In the genomic region with DNA sequence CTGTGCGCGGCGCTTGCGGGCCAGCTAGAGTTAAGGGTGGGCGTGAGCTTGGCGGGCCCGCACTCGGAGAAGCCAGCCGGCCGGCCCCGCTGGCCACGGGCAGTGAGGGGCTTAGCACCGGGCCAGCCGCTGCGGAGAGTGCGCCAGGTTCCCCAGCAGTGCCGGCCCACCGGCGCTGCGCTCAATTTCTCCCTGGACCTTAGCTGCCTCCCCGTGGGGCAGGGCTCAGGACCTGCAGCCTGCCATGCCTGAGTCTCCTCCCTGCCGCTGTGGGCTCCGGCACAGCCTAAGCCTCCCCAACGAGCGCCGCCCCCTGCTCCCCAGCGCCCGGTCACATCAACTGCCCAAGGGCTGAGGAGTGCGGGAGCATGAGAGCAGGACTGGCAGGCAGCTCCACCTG, we compare ENCODE assay signal across 28 cellular contexts. TPM values are rescaled to one million over a fixed set of nuclear protein-coding genes. Genes with fewer than 3 reads are reported as not detected.
"Had no signal": no experiment of that assay in that cellular context is flagged by ENCODE, and none has a peak within 500 bp of the region (broad histone marks: within the 10 kb centered on the region; RNA-seq: fewer than 3 reads in every experiment).

No MANE protein-coding gene starts in this region.

- H3K36me3 Mint-ChIP-seq: activated CD8-positive, alpha-beta memory T cell treated with anti-CD3 and anti-CD28 coated beads, Interleukin-2, amount 10 ng/mL, durations not matched to agents 7 days and 5 days; activated naive CD4-positive, alpha-beta T cell treated with anti-CD3 and anti-CD28 coated beads, Interleukin-2, amount 50 U/mL, for 72 hours; brain had no signal

- H3K27me3 ChIP-seq: ascending aorta, Peyer's patch had no signal

- DNase-seq: activated CD4-positive, alpha-beta T cell treated with anti-CD3 and anti-CD28 coated beads for 48 hours; activated CD4-positive, alpha-beta T cell treated with anti-CD3 and anti-CD28 coated beads, Interleukin-2, amount 50 U/mL, for 4 hours; activated CD8-positive, alpha-beta memory T cell treated with anti-CD3 and anti-CD28 coated beads, Interleukin-2, amount 10 ng/mL, durations not matched to agents 7 days and 5 days; activated effector memory CD4-positive, alpha-beta T cell treated with anti-CD3 and anti-CD28 coated beads, Interleukin-2, amount 50 U/mL, for 16 hours; activated naive CD4-positive, alpha-beta T cell treated with Interleukin-2 at 50 U/mL for 16 hours; activated naive CD8-positive, alpha-beta T cell treated with anti-CD3 and anti-CD28 coated beads, Interleukin-2, amount 50 U/mL, for 24 hours; activated T-cell treated with anti-CD3 and anti-CD28 coated beads, Interleukin-2, amount 50 U/mL, for 24 hours; amniotic stem cell; Karpas-422; MM.1S; NCI-H1105; NCI-H1436; NCI-H187; NCI-H2081; NCI-H446 treated with DMSO at 0.1 percent for 48 hours; NCI-H526; Peyer's patch; SHP77; SW 1271 had no signal

- H3K27ac ChIP-seq: ascending aorta, Peyer's patch, RWPE1, SJSA1 had no signal

- H3K27me3 Mint-ChIP-seq: activated naive CD8-positive, alpha-beta T cell treated with anti-CD3 and anti-CD28 coated beads, Interleukin-2, amount 50 U/mL, for 24 hours had no signal

- H3K9me3 Mint-ChIP-seq: activated naive CD4-positive, alpha-beta T cell treated with anti-CD3 and anti-CD28 coated beads, Interleukin-2, amount 50 U/mL, for 72 hours; activated naive CD8-positive, alpha-beta T cell treated with anti-CD3 and anti-CD28 coated beads, Interleukin-2, amount 50 U/mL, for 24 hours; activated T-cell treated with anti-CD3 and anti-CD28 coated beads, Interleukin-2, amount 50 U/mL, for 24 hours; brain; central memory CD8-positive, alpha-beta T cell had no signal

- H3K4me1 Mint-ChIP-seq: central memory CD8-positive, alpha-beta T cell had no signal

- H3K4me1 ChIP-seq: SJSA1 had no signal

- H3K4me3 Mint-ChIP-seq: activated CD8-positive, alpha-beta memory T cell treated with anti-CD3 and anti-CD28 coated beads, Interleukin-2, amount 10 ng/mL, durations not matched to agents 7 days and 5 days; activated naive CD8-positive, alpha-beta T cell treated with anti-CD3 and anti-CD28 coated beads, Interleukin-2, amount 50 U/mL, for 24 hours; activated T-cell treated with anti-CD3 and anti-CD28 coated beads, Interleukin-2, amount 50 U/mL, for 24 hours; brain; central memory CD8-positive, alpha-beta T cell had no signal

- H3K27ac Mint-ChIP-seq: activated CD8-positive, alpha-beta memory T cell treated with anti-CD3 and anti-CD28 coated beads, Interleukin-2, amount 10 ng/mL, durations not matched to agents 7 days and 5 days; activated naive CD4-positive, alpha-beta T cell treated with anti-CD3 and anti-CD28 coated beads, Interleukin-2, amount 50 U/mL, for 72 hours; activated naive CD8-positive, alpha-beta T cell treated with anti-CD3 and anti-CD28 coated beads, Interleukin-2, amount 50 U/mL, for 24 hours; activated T-cell treated with anti-CD3 and anti-CD28 coated beads, Interleukin-2, amount 50 U/mL, for 24 hours; brain had no signal

- H3K36me3 ChIP-seq: ascending aorta, Peyer's patch, SJSA1 had no signal

- ATAC-seq: activated CD4-positive, CD25-positive, alpha-beta regulatory T cell treated with anti-CD3 and anti-CD28 coated beads, Interleukin-2, amount 50 U/mL, for 24 hours; activated CD8-positive, alpha-beta memory T cell treated with anti-CD3 and anti-CD28 coated beads, Interleukin-2, amount 10 ng/mL, durations not matched to agents 7 days and 5 days; activated naive CD4-positive, alpha-beta T cell treated with anti-CD3 and anti-CD28 coated beads, Interleukin-2, amount 50 U/mL, for 72 hours; activated naive CD8-positive, alpha-beta T cell treated with anti-CD3 and anti-CD28 coated beads, Interleukin-2, amount 50 U/mL, for 24 hours; SK-N-SH treated with all-trans-retinoic acid at 6 μM for 48 hours had no signal

- H3K4me3 ChIP-seq: ascending aorta, Peyer's patch, SJSA1 had no signal

- H3K9me3 ChIP-seq: ascending aorta, Peyer's patch, SJSA1 had no signal

RNA-seq across cellular contexts. Expression of gene GAL3ST1, which starts 22.4 kb away (rescaled TPM):
- total RNA-seq: activated CD8-positive, alpha-beta memory T cell treated with anti-CD3 and anti-CD28 coated beads, Interleukin-2, amount 10 ng/mL, durations not matched to agents 7 days and 5 days; ascending aorta; SJSA1; T-helper 1 cell treated with Interleukin-12 subunit alpha and Interleukin-12 subunit beta and Interleukin-4 antibody, amounts not matched to agents 30 ng/mL and 1 ng/mL, for 36 hours had no signal

RNA-seq across cellular contexts. Expression of gene SEC14L6, which starts 50.3 kb away (rescaled TPM):
- total RNA-seq: activated naive CD4-positive, alpha-beta T cell treated with anti-CD3 and anti-CD28 coated beads, Interleukin-2, amount 50 U/mL, for 72 hours; ascending aorta; SJSA1; T-helper 1 cell treated with Interleukin-12 subunit alpha and Interleukin-12 subunit beta and Interleukin-4 antibody, amounts not matched to agents 30 ng/mL and 1 ng/mL, for 36 hours had no signal
